In the genomic region with DNA sequence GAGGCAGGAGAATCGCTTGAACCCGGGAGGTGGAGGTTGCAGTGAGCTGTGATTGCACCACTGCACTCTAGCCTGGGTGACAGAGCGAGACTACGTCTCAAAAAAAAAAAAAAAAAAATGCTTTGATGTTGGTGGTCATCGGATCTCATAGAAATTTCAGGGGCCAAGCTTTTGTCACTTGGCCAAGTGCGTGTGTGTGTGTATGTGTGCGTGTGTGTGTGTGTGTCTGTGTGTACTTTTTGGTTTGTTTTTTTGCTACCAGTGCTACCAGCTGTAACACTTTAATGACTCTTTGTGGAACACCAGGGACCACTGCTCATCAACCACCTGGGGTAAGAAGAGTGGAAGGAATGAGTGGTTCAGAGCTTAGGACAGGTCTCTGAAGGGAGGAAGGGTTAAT, we compare ENCODE assay signal across 18 cellular contexts. TPM values are rescaled to one million over a fixed set of nuclear protein-coding genes. Genes with fewer than 3 reads are reported as not detected.
A peak's percentile ranks its signal among the peaks of the same experiment; 100 is the strongest.
DNase-seq lines count a peak whose midpoint lies in the region; ATAC-seq and TF ChIP-seq lines count a peak whose summit lies in the region.
"Had no signal": no experiment of that assay in that cellular context is flagged by ENCODE, and none has a peak within 500 bp of the region (broad histone marks: within the 10 kb centered on the region; RNA-seq: fewer than 3 reads in every experiment).

No MANE protein-coding gene starts in this region.

- H3K4me3 ChIP-seq in HEK293 (ENCODE audit: low read depth, low read length) (no peak overlapping the region), Panc1 (ENCODE audit: low read depth in 2 of 2, low read length in 2 of 2) (no peak overlapping the region), esophagus muscularis mucosa (no peak overlapping the region), gastrocnemius medialis (no peak overlapping the region), A673 (ENCODE audit: low read depth, low read length, poor library complexity, severe bottlenecking) (no peak overlapping the region)
- H3K4me3 ChIP-seq: body of pancreas, testis had no signal

- H3K27ac ChIP-seq in HEK293 (ENCODE audit: extremely low read depth, low read depth, low read length) (no peak overlapping the region), Panc1 (ENCODE audit: low read length) (peak overlapping the region; percentile 11; the same call in 1 of the 2 replicates), esophagus muscularis mucosa (replicated peaks in 1 of 4) (peak overlapping the region; percentile 70 to 81 (median 76)), gastrocnemius medialis (peak overlapping the region; percentile 58 to 89 (median 62)), A673 (ENCODE audit: low read depth, low read length, poor library complexity, severe bottlenecking) (no peak overlapping the region)
- H3K27ac ChIP-seq: KMS-11 had no signal

- no peak for TF ChIP-seq CTCF in HEK293 (tag by site-specific recombination; IDR thresholded peaks at IDR 0.05)
- TF ChIP-seq CTCF in Panc1 (IDR thresholded peaks at IDR 0.05): no peak
- no peak for TF ChIP-seq CTCF in esophagus muscularis mucosa (IDR thresholded peaks at IDR 0.05)
- TF ChIP-seq CTCF in gastrocnemius medialis (IDR thresholded peaks at IDR 0.05 in 4 of 5, conservative IDR thresholded peaks at IDR 0.05 in 1 of 5): no peak
- no peak for TF ChIP-seq CTCF in A673 (conservative IDR thresholded peaks at IDR 0.05; ENCODE audit: low read depth, low read length)

- POLR2A ChIA-PET in HEK293 (lab: Yijun Ruan, JAX): interaction anchor here (0.5 to 0.7 kb wide), 2 partner anchors 14 to 73 kb away, joined by 4 to 5 read pairs; partner anchors contain the start of gene REV3L
- POLR2A ChIA-PET in Panc1 (lab: Charles Lee): no interaction called here
- POLR2A ChIA-PET in A673 (lab: Charles Lee; ENCODE audit: low non-redundant PET): no interaction called here

- ATAC-seq in Panc1: no peak
- ATAC-seq in gastrocnemius medialis: no peak
- ATAC-seq: body of pancreas, left cardiac atrium, T-cell had no signal

- H3K36me3 ChIP-seq in HEK293 (ENCODE audit: control insufficient read depth in 2 of 2, insufficient read depth in 1 of 2, low read length in 2 of 2) (peaks cover 0 to 3% of the 10 kb centered on the region in 2 experiments; a peak in 1 of 3 replicates), Panc1 (ENCODE audit: control insufficient read depth, insufficient read depth, low read length) (no peaks in the 10 kb centered on the region), esophagus muscularis mucosa (no peaks in the 10 kb centered on the region), gastrocnemius medialis (no peaks in the 10 kb centered on the region), A673 (ENCODE audit: insufficient read depth, low read length, poor library complexity, severe bottlenecking) (no peaks in the 10 kb centered on the region)

- 94% methylated on average over 7 of the region's 7 CpGs for WGBS in esophagus muscularis mucosa

- H3K27me3 ChIP-seq in Panc1 (ENCODE audit: control insufficient read depth, insufficient read depth, low read length) (no peaks in the 10 kb centered on the region), esophagus muscularis mucosa (no peaks in the 10 kb centered on the region), gastrocnemius medialis (no peaks in the 10 kb centered on the region), A673 (replicated peaks; ENCODE audit: insufficient read depth, low read depth, low read length, poor library complexity) (no peaks in the 10 kb centered on the region)
- H3K27me3 ChIP-seq: body of pancreas, testis had no signal

- CTCF ChIA-PET in HEK293 (lab: Yijun Ruan, JAX) (interaction anchor here (0.9 to 1.3 kb wide), 2 partner anchors 9 to 15 kb away, joined by 3 read pairs; no protein-coding TSS in a partner anchor), Panc1 (lab: Charles Lee) (no interaction called here), A673 (lab: Charles Lee) (no interaction called here)

- H3K9me3 ChIP-seq in HEK293 (ENCODE audit: control insufficient read depth, insufficient read depth, low read depth, low read length) (no peaks in the 10 kb centered on the region), Panc1 (ENCODE audit: control insufficient read depth, insufficient read depth, low read depth, low read length) (no peaks in the 10 kb centered on the region), esophagus muscularis mucosa (no peaks in the 10 kb centered on the region), gastrocnemius medialis (no peaks in the 10 kb centered on the region), A673 (ENCODE audit: low read depth, low read length, poor library complexity, severe bottlenecking) (no peaks in the 10 kb centered on the region)
- H3K9me3 ChIP-seq: body of pancreas, testis had no signal

- TF ChIP-seq POLR2A in esophagus muscularis mucosa (IDR thresholded peaks at IDR 0.05; ENCODE audit: low read depth): no peak
- TF ChIP-seq POLR2A in gastrocnemius medialis (IDR thresholded peaks at IDR 0.05): no peak

- H3K4me1 ChIP-seq in HEK293 (ENCODE audit: control insufficient read depth, insufficient read depth, low read length) (peaks cover 30% of the 10 kb centered on the region), Panc1 (ENCODE audit: control insufficient read depth, insufficient read depth, low read length) (peaks cover 64% of the 10 kb centered on the region), esophagus muscularis mucosa (peaks cover 57 to 94% (median 85%) of the 10 kb centered on the region in 4 donors), gastrocnemius medialis (peaks cover 58 to 79% of the 10 kb centered on the region in 2 donors), A673 (ENCODE audit: insufficient read depth, low read length, poor library complexity, severe bottlenecking) (peaks cover 46% of the 10 kb centered on the region)

- intact Hi-C loops in Panc1 (cut with micrococcal nuclease; ENCODE audit: unreplicated experiment): no loop called here
- intact Hi-C loops in esophagus muscularis mucosa (cut with DNase I): loop anchor here (5.0 kb wide), 1 partner anchor 46 kb away; no protein-coding TSS in a partner anchor
- intact Hi-C loops in gastrocnemius medialis (cut with DNase I; ENCODE audit: low total_unique reads): no loop called here
- intact Hi-C loops in A673 (cut with micrococcal nuclease; ENCODE audit: unreplicated experiment): no loop called here

- in situ Hi-C loops in Panc1 (cut with HindIII; ENCODE audit: low pct_unique_long_range_greater_than_20kb, low sequenced_read_pairs): no loop called here
- in situ Hi-C loops in gastrocnemius medialis (cut with MboI; ENCODE audit: low sequenced_read_pairs in 4 of 4): no loop called here

- no peak for TF ChIP-seq EP300 in esophagus muscularis mucosa (IDR thresholded peaks at IDR 0.05)

- no TSS peak for BruUV-seq in Panc1 (replicated peaks; lab: Mats Ljungman, UMichigan)
- BruUV-seq in A673 (replicated peaks; lab: Mats Ljungman, UMichigan): no TSS peak

- DNase-seq in Panc1 (ENCODE audit: low read depth, low spot score) (no peak), esophagus muscularis mucosa (ENCODE audit: extremely low spot score) (no peak), gastrocnemius medialis (no peak), A673 (ENCODE audit: low spot score) (no peak), mucosa of gallbladder (ENCODE audit: low spot score) (no peak)
- DNase-seq in stimulated activated CD4-positive, alpha-beta T cell treated with anti-CD3 and anti-CD28 coated beads, Interleukin-15, amount 100 ng/mL, for 24 hours: no peak
- DNase-seq: activated CD4-positive, alpha-beta T cell treated with anti-CD3 and anti-CD28 coated beads, Interleukin-2, amount 50 U/mL, for 4 hours; activated T-cell treated with anti-CD3 and anti-CD28 coated beads, Interleukin-2, amount 50 U/mL, for 48 hours; body of pancreas; COR-L47; cortex of kidney; left cardiac atrium; NCI-H2029 treated with DMSO at 0.1 percent for 48 hours; SHP77; T-cell; testis had no signal

TF ChIP-seq in HEK293, 187 proteins besides CTCF, POLR2A, EP300 and RAD21 (continues in another document):
- TF ChIP-seq GFI1B (tag by site-specific recombination; IDR thresholded peaks at IDR 0.05) (no peak), KLF1 (tag by site-specific recombination; IDR thresholded peaks at IDR 0.05) (no peak), ZBTB48 (tag by site-specific recombination; IDR thresholded peaks at IDR 0.05) (peak; percentile 62; the same call in 1 of the 2 replicates), ZNF521 (tag by site-specific recombination; IDR thresholded peaks at IDR 0.05) (no peak), MYNN (tag by site-specific recombination; IDR thresholded peaks at IDR 0.05; ENCODE audit: borderline replicate concordance) (peak; percentile 59; the same call in 1 of the 2 replicates), ZNF677 (tag by site-specific recombination; IDR thresholded peaks at IDR 0.05) (no peak), ZNF707 (tag by site-specific recombination; IDR thresholded peaks at IDR 0.05) (0 out of 2 replicates have a peak, but pooled peaks have one; percentile 21), ZNF776 (tag by site-specific recombination; IDR thresholded peaks at IDR 0.05; ENCODE audit: borderline replicate concordance) (no peak), ZNF292 (tag by site-specific recombination; IDR thresholded peaks at IDR 0.05; ENCODE audit: borderline replicate concordance, low read depth) (no peak)
- TF ChIP-seq, protein P1, sequence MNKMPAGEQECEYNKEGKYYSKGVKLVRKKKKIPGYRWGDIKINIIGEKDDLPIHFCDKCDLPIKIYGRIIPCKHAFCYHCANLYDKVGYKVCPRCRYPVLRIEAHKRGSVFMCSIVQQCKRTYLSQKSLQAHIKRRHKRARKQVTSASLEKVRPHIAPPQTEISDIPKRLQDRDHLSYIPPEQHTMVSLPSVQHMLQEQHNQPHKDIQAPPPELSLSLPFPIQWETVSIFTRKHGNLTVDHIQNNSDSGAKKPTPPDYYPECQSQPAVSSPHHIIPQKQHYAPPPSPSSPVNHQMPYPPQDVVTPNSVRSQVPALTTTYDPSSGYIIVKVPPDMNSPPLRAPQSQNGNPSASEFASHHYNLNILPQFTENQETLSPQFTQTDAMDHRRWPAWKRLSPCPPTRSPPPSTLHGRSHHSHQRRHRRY (tag by site-specific recombination; IDR thresholded peaks at IDR 0.05): no peak

RNA-seq across cellular contexts. Expression of gene TRAF3IP2, which starts 49.7 kb away (rescaled TPM):
- 43.3 TPM for total RNA-seq in Panc1 (2021; ENCODE audit: unreplicated experiment)
- polyA plus RNA-seq in Panc1 (2012; ENCODE audit: insufficient read length): 27.5 TPM
- 10 to 100 TPM; 16.6 to 37.1 (median 32.4) TPM for total RNA-seq in esophagus muscularis mucosa
- total RNA-seq in gastrocnemius medialis: 10 to 100 TPM; 11.0 to 31.1 (median 17.3) TPM
- total RNA-seq in A673 (2021): 7.8 and 9.8 TPM in 2 replicates
- 29.7 TPM for total RNA-seq in mucosa of gallbladder

Comparison
In these comparisons a context has a peak if more than half of its experiments do, and no peak if none do; other contexts are left out.
1. H3K27ac ChIP-seq: peak in Panc1 (single experiment), esophagus muscularis mucosa (4 of 4) and gastrocnemius medialis (4 of 4); none in HEK293 (single experiment) and A673 (single experiment).